ENCODE assay signal across 17 cellular contexts in the genomic region with DNA sequence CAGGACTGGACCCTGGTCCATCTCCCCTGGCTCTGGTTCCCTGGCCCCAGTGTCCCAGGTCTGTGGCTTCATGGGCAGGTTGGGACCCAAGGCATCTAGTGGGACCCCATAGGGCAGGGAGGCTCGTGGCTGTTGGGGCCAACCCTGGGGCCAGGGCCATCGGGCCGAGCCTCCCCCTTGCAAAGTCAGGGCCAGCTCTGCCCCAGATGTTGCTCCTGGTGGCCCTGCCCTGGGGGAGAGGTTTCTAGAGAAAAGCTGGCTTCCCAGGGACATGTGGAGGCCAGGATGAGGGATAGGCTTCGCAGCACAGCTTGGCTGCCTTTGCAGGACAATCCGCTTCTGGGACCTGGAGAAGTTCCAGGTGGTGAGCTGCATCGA. TPM values are rescaled to one million over a fixed set of nuclear protein-coding genes. Genes with fewer than 3 reads are reported as not detected.
DNase-seq lines count a peak whose midpoint lies in the region; ATAC-seq and TF ChIP-seq lines count a peak whose summit lies in the region.
"Had no signal": no experiment of that assay in that cellular context is flagged by ENCODE, and none has a peak within 500 bp of the region (broad histone marks: within the 10 kb centered on the region; RNA-seq: fewer than 3 reads in every experiment).

No MANE protein-coding gene starts in this region.

- intact Hi-C loops in Right ventricle myocardium inferior (cut with DNase I): loop anchor here (10.0 kb wide), 1 partner anchor 253 kb away; a partner anchor contains a TSS
- intact Hi-C loops in cardiac septum (cut with DNase I): no loop called here

- H2BK12ac ChIP-seq in trophoblast cell (ENCODE audit: low read length): no peak overlapping the region

- H2BK120ac ChIP-seq in trophoblast cell (ENCODE audit: insufficient read depth, low read length, poor library complexity): no peak overlapping the region

- H3K4me3 ChIP-seq in WERI-Rb-1 (ENCODE audit: low read depth, low read length) (no peak overlapping the region), trophoblast cell (ENCODE audit: low read depth, low read length) (peak overlapping the region; percentile 10)
- H3K4me3 ChIP-seq: A549 had no signal

- no peak overlapping the region for H2AFZ ChIP-seq in trophoblast cell (ENCODE audit: insufficient read depth, low read length, poor library complexity)

- H3K18ac ChIP-seq in trophoblast cell (ENCODE audit: low read length): no peak overlapping the region

- ATAC-seq in Right ventricle myocardium inferior (no peak), HG02759 (IDR thresholded peaks at IDR 0.05; ENCODE audit: unreplicated experiment) (no peak)
- ATAC-seq: A549 had no signal

- no CpG with 5 or more reads among the region's 6 CpGs for WGBS in trophoblast cell (ENCODE audit: extremely low coverage, insufficient coverage, insufficient read length)

- H3K27ac ChIP-seq in WERI-Rb-1: peak overlapping the region; percentile 4; the same call in 1 of the 2 replicates
- H3K27ac ChIP-seq in trophoblast cell (ENCODE audit: low read depth, low read length): no peak overlapping the region
- H3K27ac ChIP-seq: 22Rv1, A549, C4-2B had no signal

- no peak for TF ChIP-seq CTCF in WERI-Rb-1 (IDR thresholded peaks at IDR 0.05; ENCODE audit: low read depth, low read length)

- no peak overlapping the region for H4K8ac ChIP-seq in trophoblast cell (ENCODE audit: low read depth, low read length)

- H3K9ac ChIP-seq in trophoblast cell (ENCODE audit: low read length): no peak overlapping the region

- no peak overlapping the region for H3K4me2 ChIP-seq in trophoblast cell (ENCODE audit: low read length)
- H3K4me2 ChIP-seq: A549 had no signal

- H2AK5ac ChIP-seq in trophoblast cell (ENCODE audit: low read length): no peak overlapping the region

- DNase-seq in Right ventricle myocardium inferior (ENCODE audit: missing footprints) (peak; percentile 49), cardiac septum (ENCODE audit: low spot score) (no peak), WERI-Rb-1 (no peak), trophoblast cell (no peak), dermis blood vessel endothelial cell (no peak), retina (no peak)
- DNase-seq: AML-193; CD4-positive, alpha-beta T cell; H9 had no signal

- no peak overlapping the region for H4K12ac ChIP-seq in trophoblast cell (ENCODE audit: low read depth, low read length)

- H4K91ac ChIP-seq in trophoblast cell (ENCODE audit: low read depth, low read length): no peak overlapping the region

- H3K4ac ChIP-seq in trophoblast cell (ENCODE audit: low read depth, low read length): no peak overlapping the region

- peaks cover 2% of the 10 kb centered on the region for H3K79me1 ChIP-seq in trophoblast cell (ENCODE audit: low read length)

- H3K27me3 ChIP-seq in WERI-Rb-1 (ENCODE audit: insufficient read depth, low read depth, severe bottlenecking): no peaks in the 10 kb centered on the region
- H3K27me3 ChIP-seq in trophoblast cell (ENCODE audit: insufficient read depth, low read length): no peaks in the 10 kb centered on the region

- peaks cover 11 to 12% of the 10 kb centered on the region in 2 experiments for H3K4me1 ChIP-seq in trophoblast cell (ENCODE audit: control insufficient read depth in 1 of 2, insufficient read depth in 2 of 2, low read length in 2 of 2)

- no peak overlapping the region for H2BK5ac ChIP-seq in trophoblast cell (ENCODE audit: low read depth, low read length, poor library complexity)

- no peak overlapping the region for H3K23ac ChIP-seq in trophoblast cell (ENCODE audit: low read length)

- peaks cover 41% of the 10 kb centered on the region for H3K36me3 ChIP-seq in WERI-Rb-1
- H3K36me3 ChIP-seq in trophoblast cell (ENCODE audit: control insufficient read depth in 1 of 2, insufficient read depth in 2 of 2, low read length in 2 of 2): peaks cover 25 to 27% of the 10 kb centered on the region in 2 experiments

- no peak overlapping the region for H3K14ac ChIP-seq in trophoblast cell (ENCODE audit: low read length)

- no peaks in the 10 kb centered on the region for H3K79me2 ChIP-seq in trophoblast cell (ENCODE audit: control insufficient read depth, insufficient read depth, low read length, poor library complexity)

- H3K9me3 ChIP-seq in WERI-Rb-1 (ENCODE audit: severe bottlenecking): no peaks in the 10 kb centered on the region
- peaks cover 2% of the 10 kb centered on the region for H3K9me3 ChIP-seq in trophoblast cell (ENCODE audit: insufficient read depth, low read depth, low read length)
- H3K9me3 ChIP-seq: A549, Caco-2 had no signal

RNA-seq across cellular contexts. Expression of a gene that starts 16.6 kb away (rescaled TPM):
- 8.5 TPM for total RNA-seq in Right ventricle myocardium inferior
- 8.9 TPM for total RNA-seq in cardiac septum
- 7.0 and 7.9 TPM in 2 replicates for polyA plus RNA-seq in trophoblast cell (2013)
- total RNA-seq in dermis blood vessel endothelial cell: 26.2 and 48.3 TPM in 2 replicates

RNA-seq across cellular contexts. Expression of a gene that starts 50.1 kb away (rescaled TPM):
- total RNA-seq in Right ventricle myocardium inferior: 55.3 TPM
- total RNA-seq in cardiac septum: 70.1 TPM
- polyA plus RNA-seq in trophoblast cell (2013): 14.9 and 15.9 TPM in 2 replicates
- total RNA-seq in dermis blood vessel endothelial cell: 58.3 and 75.4 TPM in 2 replicates
- total RNA-seq: CD4-positive, alpha-beta T cell had no signal

RNA-seq across cellular contexts. Expression of a gene that starts 57.6 kb away (rescaled TPM):
- total RNA-seq in Right ventricle myocardium inferior (not detected), cardiac septum (not detected), dermis blood vessel endothelial cell (0.09 TPM in 1 of 2 replicates, not detected in the other)
- 0.06 and 0.19 TPM in 2 replicates for polyA plus RNA-seq in trophoblast cell (2013)
- total RNA-seq: CD4-positive, alpha-beta T cell; H1; HT-29 had no signal
- polyA plus RNA-seq: BJ had no signal
